In the genomic region with DNA sequence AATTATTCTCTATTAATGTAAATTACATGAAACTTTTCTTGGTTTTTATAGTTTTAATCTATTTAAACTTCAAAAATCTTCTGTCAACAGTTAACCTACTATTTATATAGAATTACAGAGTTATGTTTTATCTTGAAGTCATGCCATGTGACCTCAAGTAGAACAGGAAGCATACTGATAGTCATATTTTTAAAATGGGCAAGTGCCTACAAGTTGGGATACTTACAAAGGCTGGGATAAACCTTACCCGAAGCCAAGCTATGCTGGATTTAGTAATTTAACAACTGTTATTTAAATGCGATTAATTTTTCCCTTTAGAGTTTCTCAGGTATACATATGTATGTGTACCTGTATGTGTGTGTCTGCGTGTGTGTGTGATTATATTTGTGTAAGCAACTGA, we compare ENCODE assay signal across 28 cellular contexts.
"Had no signal": no experiment of that assay in that cellular context is flagged by ENCODE, and none has a peak within 500 bp of the region (broad histone marks: within the 10 kb centered on the region; RNA-seq: fewer than 3 reads in every experiment).

No MANE protein-coding gene starts in this region.

- H3K27ac ChIP-seq: cardiac muscle cell, KMS-11, VCaP had no signal

- H3K27me3 ChIP-seq: cardiac muscle cell had no signal

- ATAC-seq: activated naive CD8-positive, alpha-beta T cell treated with anti-CD3 and anti-CD28 coated beads, Interleukin-2, amount 50 U/mL, for 24 hours; activated T-cell treated with anti-CD3 and anti-CD28 coated beads, Interleukin-2, amount 50 U/mL, for 4 hours; Panc1; Right ventricle myocardium inferior had no signal

- H3K9ac ChIP-seq: KMS-11 had no signal

- H3K36me3 ChIP-seq: cardiac muscle cell had no signal

- H3K4me3 ChIP-seq: cardiac muscle cell had no signal

- DNase-seq: activated B cell treated with CpG ODN at 0.5 μM for 24 hours; activated CD4-positive, alpha-beta memory T cell treated with anti-CD3 and anti-CD28 coated beads for 36 hours; activated CD4-positive, alpha-beta T cell treated with anti-CD3 and anti-CD28 coated beads for 4 hours; activated CD4-positive, alpha-beta T cell treated with anti-CD3 and anti-CD28 coated beads, Interleukin-2, amount 50 U/mL, for 1 hour; activated CD4-positive, CD25-positive, alpha-beta regulatory T cell treated with anti-CD3 and anti-CD28 coated beads, Interleukin-2, amount 50 U/mL, for 72 hours; activated CD8-positive, alpha-beta memory T cell treated with anti-CD3 and anti-CD28 coated beads, Interleukin-2, amount 50 U/mL, for 4 hours; activated naive CD4-positive, alpha-beta T cell treated with anti-CD3 and anti-CD28 coated beads, Interleukin-2, amount 10 ng/mL, durations not matched to agents 7 days and 5 days; activated naive CD8-positive, alpha-beta T cell treated with anti-CD3 and anti-CD28 coated beads, Interleukin-2, amount 50 U/mL, for 24 hours; activated T-cell treated with anti-CD3 and anti-CD28 coated beads for 4 hours; activated T-cell treated with anti-CD3 and anti-CD28 coated beads, Interleukin-2, amount 50 U/mL, for 4 hours; anterior cingulate cortex; NCI-H1105 treated with DMSO at 0.1 percent for 48 hours; NCI-H1436; NCI-H1694; NCI-H1930; NCI-H2081 treated with DMSO at 0.1 percent for 48 hours; NCI-H226; NCI-H524 treated with DMSO at 0.1 percent for 48 hours; SIG-M5; SW 1271; T-helper 1 cell; T-helper 2 cell; T-helper 9 cell had no signal

- H3K4me2 ChIP-seq: KMS-11 had no signal
